15 cellular contexts compared by ENCODE assay signal in genomic region chr6:135540207-135540877, GRCh38. TPM values are rescaled to one million over a fixed set of nuclear protein-coding genes. Genes with fewer than 3 reads are reported as not detected.
A peak's percentile ranks its signal among the peaks of the same experiment; 100 is the strongest.
DNase-seq lines count a peak whose midpoint lies in the region; ATAC-seq and TF ChIP-seq lines count a peak whose summit lies in the region.
"Had no signal": no experiment of that assay in that cellular context is flagged by ENCODE, and none has a peak within 500 bp of the region (broad histone marks: within the 10 kb centered on the region; RNA-seq: fewer than 3 reads in every experiment).

No MANE protein-coding gene starts in this region.

- no peak overlapping the region for H3K9ac ChIP-seq in neural progenitor cell

- peak; percentile 9 for DNase-seq in DMS 273 (lab: John Stamatoyannopoulos, UW; ENCODE audit: unreplicated experiment)
- DNase-seq in DMS 273 treated with DMSO at 0.1 percent for 48 hours (lab: John Stamatoyannopoulos, UW) = no peak
- peak; percentile 45 for DNase-seq in astrocyte of the spinal cord (ENCODE audit: low read depth, low spot score)
- DNase-seq in right lobe of liver = no peak
- no peak for DNase-seq in NCI-H2081 (lab: John Stamatoyannopoulos, UW)
- no peak for DNase-seq in neural progenitor cell (ENCODE audit: low spot score)
- DNase-seq: activated effector memory CD4-positive, alpha-beta T cell treated with Interleukin-2 at 50 U/mL for 16 hours; kidney glomerular epithelial cell; MV-4-11; transverse colon; WERI-Rb-1 had no signal

- H3K4me3 ChIP-seq in astrocyte of the spinal cord (ENCODE audit: low read depth, low read length) = no peak overlapping the region
- no peak overlapping the region for H3K4me3 ChIP-seq in right lobe of liver
- no peak overlapping the region for H3K4me3 ChIP-seq in neural progenitor cell
- H3K4me3 ChIP-seq: ovary, transverse colon had no signal

- H3K27me3 ChIP-seq in right lobe of liver (no peaks in the 10 kb centered on the region), neural progenitor cell (no peaks in the 10 kb centered on the region)
- H3K27me3 ChIP-seq: ovary, transverse colon had no signal

- TF ChIP-seq CTCF in LNCAP (IDR thresholded peaks at IDR 0.05) (peak; percentile 49; the same call in 1 of the 2 replicates), astrocyte of the spinal cord (IDR thresholded peaks at IDR 0.05; ENCODE audit: low read depth, low read length) (peak; percentile 47), right lobe of liver (IDR thresholded peaks at IDR 0.05) (peak; percentile 17 to 36 (median 24)), neural progenitor cell (IDR thresholded peaks at IDR 0.05) (no peak)

- H3K9me3 Mint-ChIP-seq in neural progenitor cell = no peaks in the 10 kb centered on the region

- H3K36me3 ChIP-seq in right lobe of liver (no peaks in the 10 kb centered on the region), neural progenitor cell (no peaks in the 10 kb centered on the region)
- H3K36me3 ChIP-seq: ovary, transverse colon, WERI-Rb-1 had no signal

- H4K20me1 ChIP-seq in neural progenitor cell (ENCODE audit: low read depth) = no peaks in the 10 kb centered on the region

- H3K27ac ChIP-seq in right lobe of liver (no peak overlapping the region), neural progenitor cell (no peak overlapping the region)
- H3K27ac ChIP-seq: 22Rv1, ovary, transverse colon, WERI-Rb-1 had no signal

- intact Hi-C loops in right lobe of liver (cut with DNase I) = no loop called here

- WGBS in right lobe of liver (ENCODE audit: insufficient coverage, low coverage, low lambda C conversion rate, missing lambda C conversion rate) = 48% methylated on average over 2 of the region's 2 CpGs

- H3K4me3 Mint-ChIP-seq in neural progenitor cell = no peak overlapping the region

- in situ Hi-C loops in astrocyte of the spinal cord (cut with HindIII; ENCODE audit: low sequenced_read_pairs) = no loop called here

- H3K4me1 Mint-ChIP-seq in neural progenitor cell = no peaks in the 10 kb centered on the region

- no peak overlapping the region for H2AFZ ChIP-seq in neural progenitor cell (replicated peaks)

- no peak for TF ChIP-seq POLR2A in right lobe of liver (IDR thresholded peaks at IDR 0.05)

- H3K4me2 ChIP-seq in neural progenitor cell = no peak overlapping the region

- no peaks in the 10 kb centered on the region for H3K27me3 Mint-ChIP-seq in neural progenitor cell (ENCODE audit: insufficient read depth, low read depth)

- peak in 2 of 4 donors; percentile 50 to 71 for ATAC-seq in right lobe of liver
- ATAC-seq in HG03378 (IDR thresholded peaks at IDR 0.05; ENCODE audit: unreplicated experiment) = no peak

- H3K36me3 Mint-ChIP-seq in neural progenitor cell = no peaks in the 10 kb centered on the region

- no peaks in the 10 kb centered on the region for H3F3A ChIP-seq in neural progenitor cell (ENCODE audit: low read depth)

- H3K79me2 ChIP-seq in neural progenitor cell (ENCODE audit: low read depth) = no peaks in the 10 kb centered on the region

- H3K4me1 ChIP-seq in right lobe of liver (no peaks in the 10 kb centered on the region), neural progenitor cell (no peaks in the 10 kb centered on the region)

- H3K9me3 ChIP-seq in right lobe of liver (no peaks in the 10 kb centered on the region), neural progenitor cell (ENCODE audit: low read depth) (no peaks in the 10 kb centered on the region)
- H3K9me3 ChIP-seq: ovary, transverse colon had no signal

- H3K27ac Mint-ChIP-seq in neural progenitor cell = no peak overlapping the region

RNA-seq across cellular contexts. Expression of gene AHI1, which starts 42.8 kb away (rescaled TPM):
- total RNA-seq in right lobe of liver (1 to 10 TPM; 4.7 to 9.2 (median 8.0) TPM), neural progenitor cell (ENCODE audit: low replicate concordance) (19.0 and 26.2 TPM in 2 replicates)

Comparison
In these comparisons a context has a peak if more than half of its experiments do, and no peak if none do; other contexts are left out.
1. DNase-seq: peak in DMS 273 (single experiment) and astrocyte of the spinal cord (single experiment); none in DMS 273 treated with DMSO at 0.1 percent for 48 hours (single experiment), right lobe of liver (0 of 3), NCI-H2081 (0 of 2) and neural progenitor cell (single experiment).